Comparison of ENCODE assay signal across 18 cellular contexts in genomic region chrX:136048446-136048845, GRCh38.
DNase-seq lines count a peak whose midpoint lies in the region; ATAC-seq, FAIRE-seq and TF ChIP-seq lines count a peak whose summit lies in the region.
"Had no signal": no experiment of that assay in that cellular context is flagged by ENCODE, and none has a peak within 500 bp of the region (broad histone marks: within the 10 kb centered on the region; RNA-seq: fewer than 3 reads in every experiment).

No MANE protein-coding gene starts in this region.

- FAIRE-seq in H1 (lab: Jason Lieb, UNC) = no peak
- FAIRE-seq: A549, HTR-8/SVneo had no signal

- H3K23me2 ChIP-seq in H1 (ENCODE audit: low read depth, low read length) = no peaks in the 10 kb centered on the region

- H4K91ac ChIP-seq in H1 (replicated peaks; ENCODE audit: insufficient read length, low read length) = no peak overlapping the region

- H2BK20ac ChIP-seq in H1 (ENCODE audit: low read length) = no peak overlapping the region

- no peaks in the 10 kb centered on the region for H3K9me3 ChIP-seq in HEK293 (ENCODE audit: control insufficient read depth, insufficient read depth, low read depth, low read length)
- no peaks in the 10 kb centered on the region for H3K9me3 ChIP-seq in H1 (ENCODE audit: insufficient read depth in 2 of 2, low read depth in 1 of 2, low read length in 1 of 2)
- no peaks in the 10 kb centered on the region for H3K9me3 ChIP-seq in osteoblast (ENCODE audit: low read depth, low read length)
- H3K9me3 ChIP-seq in uterus = no peaks in the 10 kb centered on the region
- H3K9me3 ChIP-seq: A549 had no signal

- no peak overlapping the region for H3K18ac ChIP-seq in H1 (ENCODE audit: extremely low read depth, low read length)

- H2AFZ ChIP-seq in H1 (ENCODE audit: low read length) (no peak overlapping the region), osteoblast (ENCODE audit: low read length) (no peak overlapping the region)

- TF ChIP-seq POLR2A in H1 (IDR thresholded peaks at IDR 0.05; ENCODE audit: control extremely low read depth in 1 of 2, low read depth in 2 of 2, low read length in 2 of 2) (no peak), uterus (IDR thresholded peaks at IDR 0.05) (no peak)

- no peaks in the 10 kb centered on the region for H3K27me3 ChIP-seq in H1 (replicated peaks in 1 of 4; ENCODE audit: control insufficient read depth in 3 of 4, extremely low read depth in 1 of 4, insufficient read depth in 3 of 4, low read length in 3 of 4)
- H3K27me3 ChIP-seq in osteoblast (ENCODE audit: insufficient read depth, low read length) = no peaks in the 10 kb centered on the region
- H3K27me3 ChIP-seq in uterus = no peaks in the 10 kb centered on the region

- H2BK120ac ChIP-seq in H1 (replicated peaks; ENCODE audit: low read depth, low read length) = no peak overlapping the region

- no peak overlapping the region for H3K56ac ChIP-seq in H1 (replicated peaks; ENCODE audit: insufficient read length, low read depth, low read length)

- no peaks in the 10 kb centered on the region for H3K79me2 ChIP-seq in H1 (ENCODE audit: control insufficient read depth in 1 of 2, insufficient read depth in 2 of 2, low read length in 2 of 2)
- H3K79me2 ChIP-seq in osteoblast (ENCODE audit: insufficient read depth, low read length) = no peaks in the 10 kb centered on the region

- no peak overlapping the region for H3K9ac ChIP-seq in H1 (replicated peaks in 1 of 4; ENCODE audit: extremely low read depth in 1 of 4, low read depth in 3 of 4, low read length in 3 of 4)

- DNase-seq in H1 (ENCODE audit: low read depth in 1 of 2, low spot score in 2 of 2) (no peak), osteoblast (ENCODE audit: insufficient read length, low spot score, missing footprints) (no peak), uterus (no peak), DMS53 (lab: John Stamatoyannopoulos, UW) (no peak)
- DNase-seq: C1 segment of cervical spinal cord, DMS 273 treated with DMSO at 0.1 percent for 48 hours, NCI-H1105 treated with DMSO at 0.1 percent for 48 hours, NCI-H187, NCI-H446, NCI-H69, RPMI8226, SIG-M5 had no signal

- peak overlapping the region; percentile 51; the same call in 1 of the 2 replicates for H4K8ac ChIP-seq in H1 (ENCODE audit: extremely low read depth, insufficient read depth, low read length)

- no peak overlapping the region for H2BK15ac ChIP-seq in H1 (ENCODE audit: low read length)

- H3K4me3 ChIP-seq in HEK293 (ENCODE audit: low read depth, low read length) (no peak overlapping the region), H1 (ENCODE audit: extremely low read depth in 1 of 4, insufficient read depth in 2 of 4, low read depth in 3 of 4, low read length in 4 of 4) (no peak overlapping the region), osteoblast (ENCODE audit: insufficient read depth, low read length) (no peak overlapping the region), uterus (no peak overlapping the region)
- H3K4me3 ChIP-seq: A549 had no signal

- H4K20me1 ChIP-seq in H1 (replicated peaks in 1 of 2; ENCODE audit: control insufficient read depth in 1 of 2, insufficient read depth in 2 of 2, low read length in 2 of 2) (no peaks in the 10 kb centered on the region), osteoblast (ENCODE audit: insufficient read depth, low read length) (no peaks in the 10 kb centered on the region)

- TF ChIP-seq RAD21 in H1 (IDR thresholded peaks at IDR 0.05 in 1 of 2, conservative IDR thresholded peaks at IDR 0.05 in 1 of 2; ENCODE audit: low read depth in 2 of 2, low read length in 2 of 2) = no peak

- H2BK5ac ChIP-seq in H1 (ENCODE audit: low read depth, low read length) = no peak overlapping the region

- no peak for ATAC-seq in HG03354 (IDR thresholded peaks at IDR 0.05; ENCODE audit: poor library complexity, severe bottlenecking, unreplicated experiment)
- ATAC-seq in HG02759 (IDR thresholded peaks at IDR 0.05; ENCODE audit: unreplicated experiment) = no peak
- ATAC-seq: A549 had no signal

- TF ChIP-seq EP300 in H1 (IDR thresholded peaks at IDR 0.05; ENCODE audit: borderline replicate concordance in 1 of 2, low read depth in 2 of 2, low read length in 2 of 2) = no peak

- H3K23ac ChIP-seq in H1 (ENCODE audit: insufficient read length) = no peak overlapping the region

- TF ChIP-seq CTCF in HEK293 (tag by site-specific recombination; IDR thresholded peaks at IDR 0.05) (no peak), H1 (IDR thresholded peaks at IDR 0.05; ENCODE audit: control extremely low read depth in 1 of 3, insufficient read depth in 1 of 3, low read depth in 1 of 3, low read length in 3 of 3) (no peak), osteoblast (IDR thresholded peaks at IDR 0.05; ENCODE audit: extremely low read depth, low read depth, low read length) (no peak), uterus (IDR thresholded peaks at IDR 0.05) (no peak)

- intact Hi-C loops in uterus (cut with DNase I; ENCODE audit: low total_unique reads) = no loop called here

- POLR2A ChIA-PET in HEK293 (lab: Yijun Ruan, JAX) (no interaction called here), H1 (lab: Charles Lee; ENCODE audit: partially characterized antibody) (no interaction called here)

- H4K5ac ChIP-seq in H1 (ENCODE audit: insufficient read length, low read depth, low read length) = no peak overlapping the region

- CTCF ChIA-PET in HEK293 (lab: Yijun Ruan, JAX) = no interaction called here
- CTCF ChIA-PET in H1 (lab: Charles Lee; ENCODE audit: partially characterized antibody) = no interaction called here

- no peak overlapping the region for H3K14ac ChIP-seq in H1 (ENCODE audit: insufficient read length)

- H3K27ac ChIP-seq in HEK293 (ENCODE audit: extremely low read depth, low read depth, low read length) (peak overlapping the region; percentile 90), H1 (ENCODE audit: low read depth, low read length) (no peak overlapping the region), osteoblast (ENCODE audit: low read depth, low read length) (peak overlapping the region; percentile 59), uterus (peak overlapping the region; percentile 53 to 64)
- H3K27ac ChIP-seq: A549, HL-60 had no signal

- H3K4me2 ChIP-seq in H1 (ENCODE audit: insufficient read depth in 1 of 2, low read depth in 2 of 2, low read length in 2 of 2) (no peak overlapping the region), osteoblast (ENCODE audit: insufficient read depth, low read length) (no peak overlapping the region)
- H3K4me2 ChIP-seq: A549 had no signal

- peaks cover 0 to 5% of the 10 kb centered on the region in 2 experiments; a peak in 1 of 3 replicates for H3K36me3 ChIP-seq in HEK293 (ENCODE audit: control insufficient read depth in 2 of 2, insufficient read depth in 1 of 2, low read length in 2 of 2)
- 0 out of 8 replicates have a peak, but pooled peaks cover 0 to 3% (median 0%) of the 10 kb centered on the region in 4 experiments for H3K36me3 ChIP-seq in H1 (ENCODE audit: control insufficient read depth in 2 of 4, insufficient read depth in 4 of 4, low read length in 3 of 4)
- H3K36me3 ChIP-seq in osteoblast (ENCODE audit: insufficient read depth, low read length) = no peaks in the 10 kb centered on the region
- H3K36me3 ChIP-seq in uterus = no peaks in the 10 kb centered on the region

- H2AK5ac ChIP-seq in H1 (ENCODE audit: low read depth, low read length) = no peak overlapping the region

- H3K4me1 ChIP-seq in HEK293 (ENCODE audit: control insufficient read depth, insufficient read depth, low read length) = peaks cover 19% of the 10 kb centered on the region
- no peaks in the 10 kb centered on the region for H3K4me1 ChIP-seq in H1 (replicated peaks in 1 of 4; ENCODE audit: control insufficient read depth in 3 of 4, insufficient read depth in 4 of 4, low read length in 3 of 4)
- peaks cover 21% of the 10 kb centered on the region for H3K4me1 ChIP-seq in osteoblast (ENCODE audit: insufficient read depth, low read length)
- peaks cover 0 to 4% of the 10 kb centered on the region in 2 donors for H3K4me1 ChIP-seq in uterus
- H3K4me1 ChIP-seq: A549 had no signal

- no peak overlapping the region for H2BK12ac ChIP-seq in H1 (ENCODE audit: low read depth, low read length)

- 92% methylated on average over 1 of the region's 1 CpG; no CpG with 5 or more reads in 1 of the 2 experiments for WGBS in H1 (ENCODE audit: extremely low coverage in 1 of 2, insufficient coverage in 1 of 2, insufficient read length in 1 of 2, insufficient replicate concordance in 2 of 2, low coverage in 1 of 2, low lambda C conversion rate in 2 of 2, missing lambda C conversion rate in 1 of 2), 2 experiments

- H3K79me1 ChIP-seq in H1 (ENCODE audit: low read depth, low read length) = no peaks in the 10 kb centered on the region

- H3K4ac ChIP-seq in H1 (replicated peaks; ENCODE audit: insufficient read length, low read depth, low read length) = no peak overlapping the region

TF ChIP-seq in HEK293, 187 proteins besides CTCF, POLR2A, EP300 and RAD21:
- TF ChIP-seq ZNF175 (tag by site-specific recombination; IDR thresholded peaks at IDR 0.05) = no peak
- peak; percentile 18; the same call in 1 of the 2 replicates for TF ChIP-seq GLIS1 (tag by site-specific recombination; IDR thresholded peaks at IDR 0.05)
- TF ChIP-seq ZNF530 (tag by site-specific recombination; IDR thresholded peaks at IDR 0.05; ENCODE audit: low read depth) = no peak
- 0 out of 2 replicates have a peak, but pooled peaks have one; percentile 16 for TF ChIP-seq ZEB2 (tag by site-specific recombination; IDR thresholded peaks at IDR 0.05)

TF ChIP-seq in H1, 55 proteins besides CTCF, POLR2A, EP300 and RAD21 (continues in another document):
- TF ChIP-seq PHF8 (conservative IDR thresholded peaks at IDR 0.05; ENCODE audit: low read depth, low read length) (no peak), JUN (IDR thresholded peaks at IDR 0.05; ENCODE audit: low read depth, low read length) (no peak), SUZ12 (IDR thresholded peaks at IDR 0.05; ENCODE audit: low read length) (no peak), YY1 (IDR thresholded peaks at IDR 0.05; ENCODE audit: low read depth, low read length) (no peak), EZH2 (IDR thresholded peaks at IDR 0.05; ENCODE audit: low read depth, low read length, severe bottlenecking) (no peak), SIX5 (IDR thresholded peaks at IDR 0.05; ENCODE audit: low read depth, low read length) (no peak), JUND (IDR thresholded peaks at IDR 0.05; ENCODE audit: low read length) (no peak), HDAC6 (IDR thresholded peaks at IDR 0.05; ENCODE audit: low read depth, low read length) (no peak), HDAC2 (IDR thresholded peaks at IDR 0.05; ENCODE audit: borderline replicate concordance in 1 of 2, low read depth in 2 of 2, low read length in 2 of 2) (no peak)
- TF ChIP-seq, protein P1, sequence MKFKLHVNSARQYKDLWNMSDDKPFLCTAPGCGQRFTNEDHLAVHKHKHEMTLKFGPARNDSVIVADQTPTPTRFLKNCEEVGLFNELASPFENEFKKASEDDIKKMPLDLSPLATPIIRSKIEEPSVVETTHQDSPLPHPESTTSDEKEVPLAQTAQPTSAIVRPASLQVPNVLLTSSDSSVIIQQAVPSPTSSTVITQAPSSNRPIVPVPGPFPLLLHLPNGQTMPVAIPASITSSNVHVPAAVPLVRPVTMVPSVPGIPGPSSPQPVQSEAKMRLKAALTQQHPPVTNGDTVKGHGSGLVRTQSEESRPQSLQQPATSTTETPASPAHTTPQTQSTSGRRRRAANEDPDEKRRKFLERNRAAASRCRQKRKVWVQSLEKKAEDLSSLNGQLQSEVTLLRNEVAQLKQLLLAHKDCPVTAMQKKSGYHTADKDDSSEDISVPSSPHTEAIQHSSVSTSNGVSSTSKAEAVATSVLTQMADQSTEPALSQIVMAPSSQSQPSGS (IDR thresholded peaks at IDR 0.05; ENCODE audit: low read length) = no peak
